ENCODE assay signal across 8 cellular contexts in the genomic region with DNA sequence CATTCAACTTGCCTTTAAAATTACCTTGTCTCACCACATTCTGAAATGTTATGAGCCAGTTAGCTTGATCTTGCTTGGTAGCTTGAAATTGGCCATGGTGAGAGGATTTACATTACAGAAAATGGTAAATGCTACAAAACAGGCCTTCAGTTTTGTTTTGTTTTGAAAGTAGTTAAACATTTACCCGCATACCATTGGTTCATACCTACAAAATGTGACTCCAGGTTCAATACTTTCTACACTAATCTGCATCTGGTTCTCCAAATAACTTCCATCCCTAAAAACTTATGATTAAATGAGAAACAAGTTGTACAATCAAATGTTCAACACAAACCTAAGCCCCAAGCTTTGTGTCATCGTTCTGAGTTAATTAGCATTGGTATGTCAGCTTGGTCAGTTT.
"Had no signal": no experiment of that assay in that cellular context is flagged by ENCODE, and none has a peak within 500 bp of the region (broad histone marks: within the 10 kb centered on the region; RNA-seq: fewer than 3 reads in every experiment).

No MANE protein-coding gene starts in this region.

- FAIRE-seq: G401.6, GM12878, GM12891, GM12892, GM18507, GM19239 had no signal

- ATAC-seq: GM12878 had no signal

- H3K4me3 ChIP-seq: GM12878 had no signal

- DNase-seq: GDM1, GF-D8 had no signal
